Comparison of ENCODE assay signal across 34 cellular contexts in the genomic region with DNA sequence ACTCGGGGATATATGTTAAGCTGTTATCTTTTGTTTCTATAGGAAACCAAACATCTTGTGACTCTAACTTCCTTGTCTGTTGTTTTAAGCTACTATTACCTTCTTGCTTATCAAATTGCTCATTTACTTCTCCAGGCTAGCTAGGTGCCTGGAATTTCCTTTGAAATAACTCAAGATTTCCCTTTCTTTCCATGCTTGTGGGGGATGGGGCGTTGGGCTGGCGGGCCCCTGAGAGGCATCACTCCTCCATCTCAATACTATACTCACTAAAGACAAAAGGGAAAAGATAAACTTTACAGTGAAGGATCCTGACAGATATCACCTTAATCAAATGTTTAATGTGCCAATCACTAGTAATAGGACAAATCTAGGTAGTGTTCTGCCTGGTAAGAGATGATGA. TPM values are rescaled to one million over a fixed set of nuclear protein-coding genes. Genes with fewer than 3 reads are reported as not detected.
"Had no signal": no experiment of that assay in that cellular context is flagged by ENCODE, and none has a peak within 500 bp of the region (broad histone marks: within the 10 kb centered on the region; RNA-seq: fewer than 3 reads in every experiment).

No MANE protein-coding gene starts in this region.

- H3K4me3 ChIP-seq: ascending aorta, breast epithelium, cardiac muscle cell, coronary artery, dorsolateral prefrontal cortex, esophagus squamous epithelium, gastroesophageal sphincter, heart right ventricle had no signal

- H3K4me1 ChIP-seq: ascending aorta, breast epithelium, esophagus squamous epithelium, gastroesophageal sphincter, heart right ventricle had no signal

- H3K27me3 ChIP-seq: ascending aorta, breast epithelium, cardiac muscle cell, esophagus squamous epithelium had no signal

- DNase-seq: activated B cell treated with CpG ODN at 0.5 μM for 24 hours; activated CD4-positive, alpha-beta memory T cell treated with anti-CD3 and anti-CD28 coated beads for 36 hours; activated CD4-positive, alpha-beta T cell treated with anti-CD3 and anti-CD28 coated beads for 48 hours; activated CD8-positive, alpha-beta memory T cell treated with anti-CD3 and anti-CD28 coated beads, Interleukin-2, amount 50 U/mL, for 48 hours; activated gamma-delta T cell; activated naive CD4-positive, alpha-beta T cell; activated naive CD4-positive, alpha-beta T cell treated with anti-CD3 and anti-CD28 coated beads, Interleukin-2, amount 10 ng/mL, durations not matched to agents 7 days and 5 days; activated naive CD8-positive, alpha-beta T cell treated with anti-CD3 and anti-CD28 coated beads, Interleukin-2, amount 10 ng/mL, durations not matched to agents 7 days and 5 days; activated T-cell treated with anti-CD3 and anti-CD28 coated beads for 4 hours; activated T-cell treated with anti-CD3 and anti-CD28 coated beads, Interleukin-2, amount 50 U/mL, for 24 hours; activated T-cell treated with anti-CD3 and anti-CD28 coated beads, Interleukin-2, amount 50 U/mL, for 72 hours; central memory CD4-positive, alpha-beta T cell; cerebellar nuclear complex; dorsolateral prefrontal cortex; effector memory CD4-positive, alpha-beta T cell; esophagus squamous epithelium; foreskin melanocyte; heart right ventricle; T-helper 1 cell; T-helper 17 cell; T1000; WERI-Rb-1 had no signal

- H3K36me3 ChIP-seq: ascending aorta, breast epithelium, cardiac muscle cell, esophagus squamous epithelium, gastroesophageal sphincter, heart right ventricle, WERI-Rb-1 had no signal

- H3K27ac ChIP-seq: ascending aorta, breast epithelium, cardiac muscle cell, coronary artery, dorsolateral prefrontal cortex, epithelial cell of prostate, esophagus squamous epithelium, gastroesophageal sphincter, heart right ventricle, WERI-Rb-1 had no signal

- ATAC-seq: activated CD4-positive, CD25-positive, alpha-beta regulatory T cell treated with anti-CD3 and anti-CD28 coated beads, Interleukin-2, amount 50 U/mL, for 24 hours; activated naive CD4-positive, alpha-beta T cell treated with anti-CD3 and anti-CD28 coated beads, Interleukin-2, amount 50 U/mL, for 72 hours; activated T-cell treated with anti-CD3 and anti-CD28 coated beads, Interleukin-2, amount 50 U/mL, for 72 hours; gastroesophageal sphincter; heart right ventricle; T-helper 17 cell had no signal

- H3K9me3 ChIP-seq: ascending aorta, breast epithelium, esophagus squamous epithelium, gastroesophageal sphincter, heart right ventricle had no signal

RNA-seq across cellular contexts. Expression of a gene that starts 34.7 kb away (rescaled TPM):
- total RNA-seq: activated CD4-positive, alpha-beta memory T cell treated with anti-CD3 and anti-CD28 coated beads for 36 hours; activated naive CD4-positive, alpha-beta T cell treated with anti-CD3 and anti-CD28 coated beads, Interleukin-2, amount 50 U/mL, for 72 hours; activated naive CD8-positive, alpha-beta T cell treated with anti-CD3 and anti-CD28 coated beads, Interleukin-2, amount 10 ng/mL, durations not matched to agents 7 days and 5 days; activated T-cell treated with anti-CD3 and anti-CD28 coated beads, Interleukin-2, amount 50 U/mL, for 72 hours; ascending aorta; endothelial cell of umbilical vein; fibroblast of lung; fibroblast of villous mesenchyme; glomerular endothelial cell; T-helper 17 cell had no signal
- polyA plus RNA-seq: endothelial cell of umbilical vein, fibroblast of lung had no signal
